Comparison of ENCODE assay signal across 19 cellular contexts in the genomic region with DNA sequence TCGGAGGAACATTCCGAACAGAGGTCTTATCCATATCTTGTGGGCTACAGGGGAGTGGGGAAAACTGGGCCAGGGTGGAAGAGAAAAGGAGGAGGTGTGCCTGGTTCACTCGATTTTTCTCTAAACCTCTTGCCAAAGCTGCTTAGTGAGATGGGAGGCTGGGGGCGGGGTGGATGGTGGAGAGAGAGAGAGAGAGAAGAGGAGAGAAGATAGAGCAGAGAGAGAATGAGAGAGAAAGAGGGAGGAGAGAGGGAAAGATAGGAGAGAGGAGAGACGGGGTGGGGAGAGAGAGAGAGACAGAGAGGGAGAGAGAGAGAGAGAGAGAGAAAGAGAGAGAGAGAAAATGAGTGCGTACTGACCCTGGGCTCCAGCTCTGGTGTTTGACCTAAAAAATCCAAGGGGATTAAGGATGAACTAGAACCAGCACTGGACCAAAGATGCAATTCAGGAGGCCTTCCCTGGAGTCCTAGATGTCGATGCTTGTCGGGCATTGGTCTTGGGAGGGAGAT. TPM values are rescaled to one million over a fixed set of nuclear protein-coding genes. Genes with fewer than 3 reads are reported as not detected.
"Had no signal": no experiment of that assay in that cellular context is flagged by ENCODE, and none has a peak within 500 bp of the region (broad histone marks: within the 10 kb centered on the region; RNA-seq: fewer than 3 reads in every experiment).

No MANE protein-coding gene starts in this region.

- H3K27ac ChIP-seq: cardiac muscle cell, colonic mucosa, tibial nerve had no signal

- H3K9me3 Mint-ChIP-seq: activated naive CD8-positive, alpha-beta T cell treated with anti-CD3 and anti-CD28 coated beads, Interleukin-2, amount 10 ng/mL, durations not matched to agents 7 days and 5 days had no signal

- DNase-seq: activated CD4-positive, alpha-beta T cell treated with anti-CD3 and anti-CD28 coated beads, Interleukin-2, amount 50 U/mL, for 4 hours; activated CD4-positive, CD25-positive, alpha-beta regulatory T cell treated with anti-CD3 and anti-CD28 coated beads, Interleukin-2, amount 50 U/mL, for 72 hours; activated gamma-delta T cell; activated naive CD8-positive, alpha-beta T cell treated with anti-CD3 and anti-CD28 coated beads, Interleukin-2, amount 10 ng/mL, durations not matched to agents 7 days and 5 days; activated T-cell treated with anti-CD3 and anti-CD28 coated beads, Interleukin-2, amount 50 U/mL, for 48 hours; aorta; colonic mucosa; effector CD4-positive, alpha-beta T cell; left colon; mesenchymal stem cell; stimulated activated CD4-positive, alpha-beta T cell treated with anti-CD3 and anti-CD28 coated beads, Interleukin-15, amount 100 ng/mL, for 24 hours; stimulated activated CD4-positive, alpha-beta T cell treated with anti-CD3 and anti-CD28 coated beads, Interleukin-4, amount 100 ng/mL, for 4 hours had no signal

- H3K27ac Mint-ChIP-seq: natural killer cell treated with Interleukin-12 subunit alpha and Interleukin-12 subunit beta and Interleukin-15 and Interleukin-18, amount 100 ng/mL, for 72 hours had no signal

- H3K9me3 ChIP-seq: colonic mucosa, tibial nerve had no signal

- H3K4me3 Mint-ChIP-seq: activated naive CD8-positive, alpha-beta T cell treated with anti-CD3 and anti-CD28 coated beads, Interleukin-2, amount 10 ng/mL, durations not matched to agents 7 days and 5 days; natural killer cell treated with Interleukin-12 subunit alpha and Interleukin-12 subunit beta and Interleukin-15 and Interleukin-18, amount 100 ng/mL, for 72 hours had no signal

- H3K36me3 ChIP-seq: cardiac muscle cell, colonic mucosa, tibial nerve had no signal

- ATAC-seq: left colon; natural killer cell treated with Interleukin-12 subunit alpha and Interleukin-12 subunit beta and Interleukin-15 and Interleukin-18, amount 100 ng/mL, for 72 hours had no signal

- H3K36me3 Mint-ChIP-seq: activated naive CD8-positive, alpha-beta T cell treated with anti-CD3 and anti-CD28 coated beads, Interleukin-2, amount 10 ng/mL, durations not matched to agents 7 days and 5 days; natural killer cell treated with Interleukin-12 subunit alpha and Interleukin-12 subunit beta and Interleukin-15 and Interleukin-18, amount 100 ng/mL, for 72 hours had no signal

- H3K4me3 ChIP-seq: cardiac muscle cell, colonic mucosa, tibial nerve had no signal

- H3K27me3 ChIP-seq: colonic mucosa had no signal

- H3K4me1 ChIP-seq: colonic mucosa had no signal

RNA-seq across cellular contexts. Expression of gene NOVA2, which starts 14.1 kb away (rescaled TPM):
- total RNA-seq: activated naive CD8-positive, alpha-beta T cell treated with anti-CD3 and anti-CD28 coated beads, Interleukin-2, amount 10 ng/mL, durations not matched to agents 7 days and 5 days; epithelial cell of proximal tubule; natural killer cell treated with Interleukin-12 subunit alpha and Interleukin-12 subunit beta and Interleukin-15 and Interleukin-18, amount 100 ng/mL, for 72 hours had no signal

RNA-seq across cellular contexts. Expression of gene NANOS2, which starts 45.0 kb away (rescaled TPM):
- total RNA-seq: activated naive CD8-positive, alpha-beta T cell treated with anti-CD3 and anti-CD28 coated beads, Interleukin-2, amount 10 ng/mL, durations not matched to agents 7 days and 5 days; aorta; cardiac muscle cell; colonic mucosa; epithelial cell of proximal tubule; left colon; natural killer cell treated with Interleukin-12 subunit alpha and Interleukin-12 subunit beta and Interleukin-15 and Interleukin-18, amount 100 ng/mL, for 72 hours; omental fat pad; skeletal muscle tissue; T-helper 2 cell treated with Interferon-gamma antibody and Interleukin-4, amounts not matched to agents 100 ng/mL and 5 ng/mL, for 36 hours; tibial nerve had no signal
